ENCODE assay signal across 23 cellular contexts in the genomic region with DNA sequence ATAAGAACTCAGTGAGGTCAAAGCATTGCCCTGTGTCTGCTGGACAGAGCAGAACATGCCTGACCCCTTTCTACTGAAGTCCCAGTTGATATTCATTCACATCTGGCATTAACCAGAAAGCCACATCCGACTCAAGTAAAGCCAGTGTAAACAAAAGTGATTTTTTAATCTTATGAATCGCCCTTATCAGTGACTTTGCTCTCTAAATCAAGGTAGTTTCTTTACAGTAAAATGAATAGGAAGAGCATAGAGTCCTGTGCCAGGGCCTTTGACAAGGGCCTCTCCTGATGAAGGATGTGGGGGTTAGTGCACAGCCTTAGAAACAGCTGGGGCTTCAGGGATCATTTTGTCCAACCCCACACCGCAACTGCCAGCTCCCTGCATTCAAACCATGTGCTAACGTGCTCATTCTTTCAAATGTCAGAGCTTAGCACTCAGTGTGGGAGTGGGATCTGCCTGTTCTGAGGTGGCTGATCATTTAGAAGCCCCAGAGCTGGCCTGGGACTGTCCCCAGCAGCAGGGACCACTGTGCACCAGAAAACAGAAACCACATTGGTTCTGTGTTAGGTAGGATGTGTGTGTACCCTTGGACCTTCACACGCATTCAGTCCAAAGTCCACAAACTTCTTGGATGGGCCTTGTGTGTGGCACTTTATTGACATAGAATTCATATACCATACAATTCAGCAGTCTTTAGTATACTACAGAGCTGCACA. TPM values are rescaled to one million over a fixed set of nuclear protein-coding genes. Genes with fewer than 3 reads are reported as not detected.
DNase-seq lines count a peak whose midpoint lies in the region; ATAC-seq, FAIRE-seq and TF ChIP-seq lines count a peak whose summit lies in the region.
"Had no signal": no experiment of that assay in that cellular context is flagged by ENCODE, and none has a peak within 500 bp of the region (broad histone marks: within the 10 kb centered on the region; RNA-seq: fewer than 3 reads in every experiment).

No MANE protein-coding gene starts in this region.

- peaks cover 46% of the 10 kb centered on the region for H3K36me3 Mint-ChIP-seq in activated CD4-positive, alpha-beta T cell treated with anti-CD3 and anti-CD28 coated beads, Interleukin-2, amount 10 ng/mL, durations not matched to agents 24 days and 14 days (ENCODE audit: low read depth)
- H3K36me3 Mint-ChIP-seq in CD8-positive, alpha-beta memory T cell: peaks cover 8 to 39% (median 13%) of the 10 kb centered on the region in 3 donors
- peaks cover 39% of the 10 kb centered on the region for H3K36me3 Mint-ChIP-seq in activated T-helper 1 cell treated with anti-CD3 and anti-CD28 coated beads, Interleukin-12 subunit alpha, Interleukin-12 subunit beta, Interleukin-2, Interleukin-4 antibody, amounts not matched to agents 30 ng/mL and 10 ng/mL and 1 ng/mL, durations not matched to agents 14 hours and 24 hours and 36 hours (ENCODE audit: low read depth)

- H3K4me1 Mint-ChIP-seq in activated CD4-positive, alpha-beta T cell treated with anti-CD3 and anti-CD28 coated beads, Interleukin-2, amount 10 ng/mL, durations not matched to agents 24 days and 14 days: peaks cover 35% of the 10 kb centered on the region
- H3K4me1 Mint-ChIP-seq in CD8-positive, alpha-beta memory T cell: peaks cover 23 to 61% (median 58%) of the 10 kb centered on the region in 3 donors
- H3K4me1 Mint-ChIP-seq in activated T-helper 1 cell treated with anti-CD3 and anti-CD28 coated beads, Interleukin-12 subunit alpha, Interleukin-12 subunit beta, Interleukin-2, Interleukin-4 antibody, amounts not matched to agents 30 ng/mL and 10 ng/mL and 1 ng/mL, durations not matched to agents 14 hours and 24 hours and 36 hours (ENCODE audit: low read depth): peaks cover 44% of the 10 kb centered on the region
- H3K4me1 Mint-ChIP-seq: brain had no signal

- intact Hi-C loops in activated CD4-positive, alpha-beta T cell treated with anti-CD3 and anti-CD28 coated beads, Interleukin-2, amount 10 ng/mL, durations not matched to agents 24 days and 14 days (cut with micrococcal nuclease): loop anchor here (1.0 kb wide), 2 partner anchors 13 to 17 kb away; no protein-coding TSS in a partner anchor
- intact Hi-C loops in activated T-helper 1 cell treated with anti-CD3 and anti-CD28 coated beads, Interleukin-12 subunit alpha, Interleukin-12 subunit beta, Interleukin-2, Interleukin-4 antibody, amounts not matched to agents 30 ng/mL and 10 ng/mL and 1 ng/mL, durations not matched to agents 14 hours and 24 hours and 36 hours (cut with micrococcal nuclease): loop anchor here (1.0 kb wide), 2 partner anchors 10 to 17 kb away; no protein-coding TSS in a partner anchor
- intact Hi-C loops in right lobe of liver (cut with DNase I): no loop called here

- H3K27me3 Mint-ChIP-seq in activated CD4-positive, alpha-beta T cell treated with anti-CD3 and anti-CD28 coated beads, Interleukin-2, amount 10 ng/mL, durations not matched to agents 24 days and 14 days: no peaks in the 10 kb centered on the region
- H3K27me3 Mint-ChIP-seq in CD8-positive, alpha-beta memory T cell: no peaks in the 10 kb centered on the region
- H3K27me3 Mint-ChIP-seq in activated T-helper 1 cell treated with anti-CD3 and anti-CD28 coated beads, Interleukin-12 subunit alpha, Interleukin-12 subunit beta, Interleukin-2, Interleukin-4 antibody, amounts not matched to agents 30 ng/mL and 10 ng/mL and 1 ng/mL, durations not matched to agents 14 hours and 24 hours and 36 hours (ENCODE audit: insufficient read depth): no peaks in the 10 kb centered on the region
- H3K27me3 Mint-ChIP-seq: brain had no signal

- H3K27ac Mint-ChIP-seq in activated CD4-positive, alpha-beta T cell treated with anti-CD3 and anti-CD28 coated beads, Interleukin-2, amount 10 ng/mL, durations not matched to agents 24 days and 14 days: peak overlapping the region; percentile 85
- peak overlapping the region in 5 of 8 donors; percentile 0 to 47 (median 33) for H3K27ac Mint-ChIP-seq in CD8-positive, alpha-beta memory T cell
- H3K27ac Mint-ChIP-seq in activated T-helper 1 cell treated with anti-CD3 and anti-CD28 coated beads, Interleukin-12 subunit alpha, Interleukin-12 subunit beta, Interleukin-2, Interleukin-4 antibody, amounts not matched to agents 30 ng/mL and 10 ng/mL and 1 ng/mL, durations not matched to agents 14 hours and 24 hours and 36 hours: peak overlapping the region; percentile 76
- H3K27ac Mint-ChIP-seq: brain had no signal

- TF ChIP-seq POLR2A in right lobe of liver (IDR thresholded peaks at IDR 0.05) (no peak), GM12891 (IDR thresholded peaks at IDR 0.05; ENCODE audit: low read depth, low read length) (no peak)

- H3K27ac ChIP-seq in CD8-positive, alpha-beta memory T cell (ENCODE audit: low read depth, low read length): no peak overlapping the region
- H3K27ac ChIP-seq in right lobe of liver: no peak overlapping the region
- H3K27ac ChIP-seq: colonic mucosa, epithelial cell of prostate, gastroesophageal sphincter, left lung, parathyroid adenoma had no signal

- no peak overlapping the region for H3K4me3 ChIP-seq in CD8-positive, alpha-beta memory T cell (ENCODE audit: low read length)
- H3K4me3 ChIP-seq in right lobe of liver: no peak overlapping the region
- H3K4me3 ChIP-seq: colonic mucosa, gastroesophageal sphincter, HAP-1, left lung had no signal

- POLR2A ChIA-PET in CD8-positive, alpha-beta memory T cell (lab: Charles Lee): no interaction called here

- peaks cover 13% of the 10 kb centered on the region for H3K4me1 ChIP-seq in CD8-positive, alpha-beta memory T cell (ENCODE audit: insufficient read depth, low read length)
- peaks cover 0 to 18% (median 4%) of the 10 kb centered on the region in 4 donors for H3K4me1 ChIP-seq in right lobe of liver
- H3K4me1 ChIP-seq: colonic mucosa, left lung had no signal

- FAIRE-seq in GM12891 (lab: Jason Lieb, UNC): no peak
- FAIRE-seq: GM18507 had no signal

- CTCF ChIA-PET in CD8-positive, alpha-beta memory T cell (lab: Charles Lee): interaction anchor here (0.8 to 1.2 kb wide), 2 partner anchors 9 to 67 kb away, joined by 3 to 6 read pairs; no protein-coding TSS in a partner anchor

- no peaks in the 10 kb centered on the region for H3K27me3 ChIP-seq in CD8-positive, alpha-beta memory T cell (ENCODE audit: insufficient read depth, low read length, poor library complexity, severe bottlenecking)
- H3K27me3 ChIP-seq in right lobe of liver: no peaks in the 10 kb centered on the region
- H3K27me3 ChIP-seq: colonic mucosa, gastroesophageal sphincter, left lung had no signal

- no peaks in the 10 kb centered on the region for H3K36me3 ChIP-seq in CD8-positive, alpha-beta memory T cell (ENCODE audit: insufficient read depth, low read length)
- peaks cover 0 to 11% (median 0%) of the 10 kb centered on the region in 4 donors for H3K36me3 ChIP-seq in right lobe of liver
- H3K36me3 ChIP-seq: colonic mucosa had no signal

- H3K4me3 Mint-ChIP-seq in activated CD4-positive, alpha-beta T cell treated with anti-CD3 and anti-CD28 coated beads, Interleukin-2, amount 10 ng/mL, durations not matched to agents 24 days and 14 days: no peak overlapping the region
- peak overlapping the region in 2 of 7 donors; percentile 4 to 18 for H3K4me3 Mint-ChIP-seq in CD8-positive, alpha-beta memory T cell
- H3K4me3 Mint-ChIP-seq in activated T-helper 1 cell treated with anti-CD3 and anti-CD28 coated beads, Interleukin-12 subunit alpha, Interleukin-12 subunit beta, Interleukin-2, Interleukin-4 antibody, amounts not matched to agents 30 ng/mL and 10 ng/mL and 1 ng/mL, durations not matched to agents 14 hours and 24 hours and 36 hours: no peak overlapping the region
- H3K4me3 Mint-ChIP-seq: brain had no signal

- ATAC-seq in right lobe of liver: peak; percentile 29 to 50 (median 42)
- no peak for ATAC-seq in HG03442 (IDR thresholded peaks at IDR 0.05; ENCODE audit: unreplicated experiment)
- ATAC-seq: gastroesophageal sphincter, left lung had no signal

- H3K9me3 Mint-ChIP-seq in activated CD4-positive, alpha-beta T cell treated with anti-CD3 and anti-CD28 coated beads, Interleukin-2, amount 10 ng/mL, durations not matched to agents 24 days and 14 days: peaks cover 15% of the 10 kb centered on the region
- no peaks in the 10 kb centered on the region for H3K9me3 Mint-ChIP-seq in CD8-positive, alpha-beta memory T cell
- peaks cover 11% of the 10 kb centered on the region for H3K9me3 Mint-ChIP-seq in activated T-helper 1 cell treated with anti-CD3 and anti-CD28 coated beads, Interleukin-12 subunit alpha, Interleukin-12 subunit beta, Interleukin-2, Interleukin-4 antibody, amounts not matched to agents 30 ng/mL and 10 ng/mL and 1 ng/mL, durations not matched to agents 14 hours and 24 hours and 36 hours

- 19% methylated on average over 3 of the region's 5 CpGs for WGBS in right lobe of liver (ENCODE audit: insufficient coverage, low coverage, low lambda C conversion rate, missing lambda C conversion rate)

- no peaks in the 10 kb centered on the region for H3K9me3 ChIP-seq in CD8-positive, alpha-beta memory T cell (ENCODE audit: low read length)
- H3K9me3 ChIP-seq in right lobe of liver: no peaks in the 10 kb centered on the region
- H3K9me3 ChIP-seq: colonic mucosa, gastroesophageal sphincter, HAP-1 had no signal

- TF ChIP-seq CTCF in right lobe of liver (IDR thresholded peaks at IDR 0.05): no peak

- no peak for DNase-seq in activated CD4-positive, alpha-beta T cell treated with anti-CD3 and anti-CD28 coated beads, Interleukin-2, amount 10 ng/mL, durations not matched to agents 24 days and 14 days
- no peak for DNase-seq in activated CD4-positive, alpha-beta T cell treated with anti-CD3 and anti-CD28 coated beads, Interleukin-2, amount 50 U/mL, for 1 hour
- DNase-seq in CD8-positive, alpha-beta memory T cell: no peak
- DNase-seq in activated T-helper 1 cell treated with anti-CD3 and anti-CD28 coated beads, Interleukin-12 subunit alpha, Interleukin-12 subunit beta, Interleukin-2, Interleukin-4 antibody, amounts not matched to agents 30 ng/mL and 10 ng/mL and 1 ng/mL, durations not matched to agents 14 hours and 24 hours and 36 hours (ENCODE audit: low spot score): no peak
- DNase-seq in right lobe of liver: no peak
- no peak for DNase-seq in GM12891 (ENCODE audit: insufficient read length, low spot score)
- DNase-seq in DMS53 treated with DMSO at 0.1 percent for 48 hours (lab: John Stamatoyannopoulos, UW; ENCODE audit: unreplicated experiment): no peak
- DNase-seq: C1 segment of cervical spinal cord, colonic mucosa, DMS79, left lung, NCI-H526 treated with DMSO at 0.1 percent for 48 hours, SHP77 treated with DMSO at 0.1 percent for 48 hours had no signal

TF ChIP-seq in GM12891, 5 proteins besides CTCF, POLR2A, EP300 and RAD21 (continues in another document):
- TF ChIP-seq PAX5 (IDR thresholded peaks at IDR 0.05; ENCODE audit: insufficient read depth, low read length, severe bottlenecking): no peak

RNA-seq across cellular contexts. Expression of gene CCR4, which starts 55.3 kb away (rescaled TPM):
- 86.6 and 88.9 TPM in 2 replicates for total RNA-seq in activated CD4-positive, alpha-beta T cell treated with anti-CD3 and anti-CD28 coated beads, Interleukin-2, amount 10 ng/mL, durations not matched to agents 24 days and 14 days
- 100 to 1,000 TPM; 113 TPM for total RNA-seq in CD8-positive, alpha-beta memory T cell
- polyA plus RNA-seq in CD8-positive, alpha-beta memory T cell: 10.0 TPM
- total RNA-seq in activated T-helper 1 cell treated with anti-CD3 and anti-CD28 coated beads, Interleukin-12 subunit alpha, Interleukin-12 subunit beta, Interleukin-2, Interleukin-4 antibody, amounts not matched to agents 30 ng/mL and 10 ng/mL and 1 ng/mL, durations not matched to agents 14 hours and 24 hours and 36 hours: 110 and 115 TPM in 2 replicates
- under 1 TPM; 0.06 to 0.23 (median 0.11) TPM for total RNA-seq in right lobe of liver
- polyA plus RNA-seq in GM12891 (2012; ENCODE audit: low read depth, missing spikeins): 0.83 TPM
- total RNA-seq: A673, gastroesophageal sphincter, LHCN-M2, myocyte had no signal

Comparison
In these comparisons a context has a peak if more than half of its experiments do, and no peak if none do; other contexts are left out.
1. H3K27ac Mint-ChIP-seq: peak in every context shown above with its lines; median percentile 85 in activated CD4-positive, alpha-beta T cell treated with anti-CD3 and anti-CD28 coated beads, Interleukin-2, amount 10 ng/mL, durations not matched to agents 24 days and 14 days; 76 in activated T-helper 1 cell treated with anti-CD3 and anti-CD28 coated beads, Interleukin-12 subunit alpha, Interleukin-12 subunit beta, Interleukin-2, Interleukin-4 antibody, amounts not matched to agents 30 ng/mL and 10 ng/mL and 1 ng/mL, durations not matched to agents 14 hours and 24 hours and 36 hours; 33 in CD8-positive, alpha-beta memory T cell.
2. RNA of gene CCR4, which starts 55.3 kb away (total RNA-seq): 113 TPM in CD8-positive, alpha-beta memory T cell, 110 to 115 TPM in activated T-helper 1 cell treated with anti-CD3 and anti-CD28 coated beads, Interleukin-12 subunit alpha, Interleukin-12 subunit beta, Interleukin-2, Interleukin-4 antibody, amounts not matched to agents 30 ng/mL and 10 ng/mL and 1 ng/mL, durations not matched to agents 14 hours and 24 hours and 36 hours and 86.6 to 88.9 TPM in activated CD4-positive, alpha-beta T cell treated with anti-CD3 and anti-CD28 coated beads, Interleukin-2, amount 10 ng/mL, durations not matched to agents 24 days and 14 days; 0.06 to 0.23 TPM in right lobe of liver; every median in the first group is over 10 times any median in the second.
3. intact Hi-C loops: an anchor here in activated CD4-positive, alpha-beta T cell treated with anti-CD3 and anti-CD28 coated beads, Interleukin-2, amount 10 ng/mL, durations not matched to agents 24 days and 14 days (1.0 kb wide) and activated T-helper 1 cell treated with anti-CD3 and anti-CD28 coated beads, Interleukin-12 subunit alpha, Interleukin-12 subunit beta, Interleukin-2, Interleukin-4 antibody, amounts not matched to agents 30 ng/mL and 10 ng/mL and 1 ng/mL, durations not matched to agents 14 hours and 24 hours and 36 hours (1.0 kb wide); none called in right lobe of liver.